ENCODE assay signal across 12 cellular contexts in genomic region chr9:13979941-13980318, GRCh38.
DNase-seq lines count a peak whose midpoint lies in the region; ATAC-seq and TF ChIP-seq lines count a peak whose summit lies in the region.
"Had no signal": no experiment of that assay in that cellular context is flagged by ENCODE, and none has a peak within 500 bp of the region (broad histone marks: within the 10 kb centered on the region; RNA-seq: fewer than 3 reads in every experiment).

No MANE protein-coding gene starts in this region.

- TF ChIP-seq CTCF in progenitor cell of endocrine pancreas (IDR thresholded peaks at IDR 0.05; ENCODE audit: unreplicated experiment), result no peak

- in situ Hi-C loops in Caki2 (cut with HindIII; ENCODE audit: low pct_unique_long_range_greater_than_20kb, low sequenced_read_pairs), result no loop called here

- peak; percentile 64 for ATAC-seq in HG02938 (IDR thresholded peaks at IDR 0.05; ENCODE audit: unreplicated experiment)
- ATAC-seq: HepG2 had no signal

- H3K4me3 Mint-ChIP-seq in progenitor cell of endocrine pancreas (ENCODE audit: low read depth), result no peak overlapping the region
- H3K4me3 Mint-ChIP-seq: HFFc6 had no signal

- no peaks in the 10 kb centered on the region for H3K9me3 Mint-ChIP-seq in progenitor cell of endocrine pancreas (ENCODE audit: low read depth)
- H3K9me3 Mint-ChIP-seq: HFFc6 had no signal

- peak overlapping the region; percentile 78 for H3K27ac Mint-ChIP-seq in progenitor cell of endocrine pancreas
- H3K27ac Mint-ChIP-seq: HFFc6 had no signal

- H3K27me3 Mint-ChIP-seq in progenitor cell of endocrine pancreas, result no peaks in the 10 kb centered on the region

- DNase-seq in Caki2 (ENCODE audit: low read depth) (peak; percentile 28), kidney tubule cell (ENCODE audit: low spot score) (peak; percentile 47), progenitor cell of endocrine pancreas (ENCODE audit: low spot score, unreplicated experiment) (no peak), NCI-H1694 (lab: John Stamatoyannopoulos, UW) (no peak)
- no peak for DNase-seq in activated CD8-positive, alpha-beta memory T cell treated with anti-CD3 and anti-CD28 coated beads, Interleukin-2, amount 50 U/mL, for 48 hours
- no peak for DNase-seq in stimulated activated CD4-positive, alpha-beta T cell treated with anti-CD3 and anti-CD28 coated beads, Interleukin-4, amount 100 ng/mL, for 24 hours
- DNase-seq: 8988T, AML-193, GF-D8, HFFc6 had no signal

- H3K36me3 Mint-ChIP-seq in progenitor cell of endocrine pancreas (ENCODE audit: insufficient read depth), result no peaks in the 10 kb centered on the region

- H3K4me1 Mint-ChIP-seq in progenitor cell of endocrine pancreas (ENCODE audit: low read depth), result peaks cover 14% of the 10 kb centered on the region

Comparison
In these comparisons a context has a peak if more than half of its experiments do, and no peak if none do; other contexts are left out.
1. DNase-seq: peak in Caki2 (single experiment) and kidney tubule cell (single experiment); none in progenitor cell of endocrine pancreas (single experiment), NCI-H1694 (single experiment), activated CD8-positive, alpha-beta memory T cell treated with anti-CD3 and anti-CD28 coated beads, Interleukin-2, amount 50 U/mL, for 48 hours (single experiment) and stimulated activated CD4-positive, alpha-beta T cell treated with anti-CD3 and anti-CD28 coated beads, Interleukin-4, amount 100 ng/mL, for 24 hours (single experiment).